Comparison of ENCODE assay signal across 8 cellular contexts in the genomic region with DNA sequence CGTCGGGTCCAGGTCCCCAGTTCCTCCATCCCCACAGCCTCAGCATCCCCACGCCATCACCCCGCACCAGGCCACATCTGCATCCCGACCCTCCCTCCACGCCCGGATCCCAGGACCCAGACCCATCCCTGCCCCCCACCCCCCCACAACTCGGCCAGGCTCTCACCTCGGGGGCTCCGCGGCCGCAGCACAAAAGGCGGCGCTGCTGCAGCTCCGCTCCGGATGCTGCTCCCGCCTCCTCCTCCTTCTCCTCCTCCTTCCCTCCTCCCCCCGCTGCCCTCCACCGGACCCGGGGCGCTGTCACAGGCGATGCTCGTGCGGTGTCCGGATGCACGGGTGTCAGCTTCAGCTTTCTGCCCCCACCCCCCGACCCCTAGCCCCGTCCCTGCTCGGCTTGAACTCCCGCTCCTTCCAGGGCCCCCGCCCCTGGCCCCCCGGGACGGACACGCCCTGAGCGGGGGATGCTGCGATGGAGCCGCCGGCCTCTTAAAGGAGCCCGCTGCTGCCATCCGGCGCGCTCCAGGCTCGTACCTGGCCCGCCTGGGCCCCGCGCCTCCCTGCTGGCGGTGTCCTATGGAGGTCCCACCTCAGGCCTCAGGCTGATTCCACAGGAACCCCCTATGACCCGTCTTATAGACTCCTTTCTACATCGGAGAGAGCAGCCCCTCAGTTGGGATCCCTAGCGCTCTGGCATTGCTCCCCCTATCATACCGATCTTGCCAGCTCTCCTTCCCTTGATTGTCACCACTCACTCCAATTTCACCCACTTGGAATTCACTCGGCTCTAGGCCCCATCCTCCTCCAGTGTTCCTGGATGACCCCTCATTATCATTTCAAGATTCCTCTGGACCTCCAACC. TPM values are rescaled to one million over a fixed set of nuclear protein-coding genes. Genes with fewer than 3 reads are reported as not detected.
DNase-seq lines count a peak whose midpoint lies in the region; ATAC-seq and TF ChIP-seq lines count a peak whose summit lies in the region.

A gene with protein sequence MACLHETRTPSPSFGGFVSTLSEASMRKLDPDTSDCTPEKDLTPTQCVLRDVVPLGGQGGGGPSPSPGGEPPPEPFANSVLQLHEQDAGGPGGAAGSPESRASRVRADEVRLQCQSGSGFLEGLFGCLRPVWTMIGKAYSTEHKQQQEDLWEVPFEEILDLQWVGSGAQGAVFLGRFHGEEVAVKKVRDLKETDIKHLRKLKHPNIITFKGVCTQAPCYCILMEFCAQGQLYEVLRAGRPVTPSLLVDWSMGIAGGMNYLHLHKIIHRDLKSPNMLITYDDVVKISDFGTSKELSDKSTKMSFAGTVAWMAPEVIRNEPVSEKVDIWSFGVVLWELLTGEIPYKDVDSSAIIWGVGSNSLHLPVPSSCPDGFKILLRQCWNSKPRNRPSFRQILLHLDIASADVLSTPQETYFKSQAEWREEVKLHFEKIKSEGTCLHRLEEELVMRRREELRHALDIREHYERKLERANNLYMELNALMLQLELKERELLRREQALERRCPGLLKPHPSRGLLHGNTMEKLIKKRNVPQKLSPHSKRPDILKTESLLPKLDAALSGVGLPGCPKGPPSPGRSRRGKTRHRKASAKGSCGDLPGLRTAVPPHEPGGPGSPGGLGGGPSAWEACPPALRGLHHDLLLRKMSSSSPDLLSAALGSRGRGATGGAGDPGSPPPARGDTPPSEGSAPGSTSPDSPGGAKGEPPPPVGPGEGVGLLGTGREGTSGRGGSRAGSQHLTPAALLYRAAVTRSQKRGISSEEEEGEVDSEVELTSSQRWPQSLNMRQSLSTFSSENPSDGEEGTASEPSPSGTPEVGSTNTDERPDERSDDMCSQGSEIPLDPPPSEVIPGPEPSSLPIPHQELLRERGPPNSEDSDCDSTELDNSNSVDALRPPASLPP (minus strand): TSS at position 198 of the 858 bp plus-strand sequence. CDS start 12,067 bp downstream, outside the sequence.

- peaks cover 7% of the 10 kb centered on the region for H3F3A ChIP-seq in GM23338 (replicated peaks; ENCODE audit: low read depth)

- peak within 1 kb of the TSS; percentile 97 for H3K27ac Mint-ChIP-seq in GM23338
- peak within 1 kb of the TSS; percentile 97 for H3K27ac Mint-ChIP-seq in activated naive CD8-positive, alpha-beta T cell

- H3K9me3 ChIP-seq in tibial artery: no peaks in the 10 kb centered on the region

- intact Hi-C loops in tibial artery (cut with DNase I; ENCODE audit: low total_unique reads): loop anchor here (2.0 kb wide), 1 partner anchor 47 kb away; a partner anchor contains a TSS

- DNase-seq in GM23338 (ENCODE audit: low spot score) (peak; percentile 86), glomerular visceral epithelial cell (ENCODE audit: extremely low spot score) (peak; percentile 58), omental fat pad (ENCODE audit: low spot score) (no peak), tibial artery (peak; percentile 80 to 90)

- H3K36me3 ChIP-seq in ACC112 (ENCODE audit: insufficient read depth, low read length) (peaks cover 5% of the 10 kb centered on the region; the same call in 1 of the 2 replicates), GM23338 (ENCODE audit: insufficient read depth) (no peaks in the 10 kb centered on the region; the same call in 1 of the 2 replicates), tibial artery (peaks cover 0 to 10% (median 0%) of the 10 kb centered on the region in 3 donors)

- TF ChIP-seq CTCF in GM23338 (conservative IDR thresholded peaks at IDR 0.05; ENCODE audit: low read depth in 2 of 2) (peak in 1 of 2 experiments; percentile 35; a peak in 2 of 4 replicates), omental fat pad (IDR thresholded peaks at IDR 0.05) (no peak), tibial artery (IDR thresholded peaks at IDR 0.05) (peak in 1 of 2 experiments; percentile 5)

- H3K36me3 Mint-ChIP-seq in GM23338 (ENCODE audit: low read depth): peaks cover 14% of the 10 kb centered on the region
- H3K36me3 Mint-ChIP-seq in activated naive CD8-positive, alpha-beta T cell: no peaks in the 10 kb centered on the region

- no peaks in the 10 kb centered on the region for H3K9me2 ChIP-seq in GM23338 (ENCODE audit: insufficient read depth)

- H3K79me2 ChIP-seq in ACC112 (ENCODE audit: control insufficient read depth, insufficient read depth, low read length, unreplicated experiment): peaks cover 48% of the 10 kb centered on the region
- H3K79me2 ChIP-seq in GM23338 (replicated peaks; ENCODE audit: insufficient read depth): peaks cover 29% of the 10 kb centered on the region

- TF ChIP-seq POLR2A in Raji (IDR thresholded peaks at IDR 0.05; ENCODE audit: insufficient read depth, low read depth, low read length): peak; percentile 54

- H3K27ac ChIP-seq in ACC112 (ENCODE audit: low read depth, low read length) (peak within 1 kb of the TSS; percentile 93), GM23338 (ENCODE audit: low read depth) (peak within 1 kb of the TSS; percentile 86), tibial artery (peak within 1 kb of the TSS; percentile 96 to 98)

- peak within 1 kb of the TSS; percentile 79 for H3K4me3 Mint-ChIP-seq in GM23338
- H3K4me3 Mint-ChIP-seq in activated naive CD8-positive, alpha-beta T cell: peak within 1 kb of the TSS; percentile 96

- H3K27me3 Mint-ChIP-seq in GM23338 (ENCODE audit: insufficient read depth, low read depth, poor library complexity): peaks cover 15% of the 10 kb centered on the region
- no peaks in the 10 kb centered on the region for H3K27me3 Mint-ChIP-seq in activated naive CD8-positive, alpha-beta T cell

- H4K20me1 ChIP-seq in GM23338 (replicated peaks; ENCODE audit: insufficient read depth): no peaks in the 10 kb centered on the region; the same call in 1 of the 2 replicates

- ATAC-seq in GM23338: peak; percentile 11
- no peak for ATAC-seq in omental fat pad (ENCODE audit: low FRiP score)
- no peak for ATAC-seq in HG02970 (IDR thresholded peaks at IDR 0.05; ENCODE audit: low FRiP score, unreplicated experiment)

- H2AFZ ChIP-seq in ACC112 (ENCODE audit: low read length, unreplicated experiment) (peak within 1 kb of the TSS; percentile 24), GM23338 (0 out of 2 replicates have a peak within 1 kb of the TSS, but pooled peaks have one; percentile 56)

- peaks cover 3% of the 10 kb centered on the region for H3K9me3 Mint-ChIP-seq in GM23338
- H3K9me3 Mint-ChIP-seq in activated naive CD8-positive, alpha-beta T cell (ENCODE audit: low read depth): no peaks in the 10 kb centered on the region

- peaks cover 48% of the 10 kb centered on the region for H3K4me1 Mint-ChIP-seq in GM23338
- H3K4me1 Mint-ChIP-seq in activated naive CD8-positive, alpha-beta T cell (ENCODE audit: low read depth): peaks cover 34% of the 10 kb centered on the region

- H3K27me3 ChIP-seq in ACC112 (ENCODE audit: insufficient read depth, low read length): no peaks in the 10 kb centered on the region
- no peaks in the 10 kb centered on the region for H3K27me3 ChIP-seq in GM23338 (ENCODE audit: insufficient read depth)
- H3K27me3 ChIP-seq in tibial artery: no peaks in the 10 kb centered on the region

- peak within 1 kb of the TSS; percentile 84 for H3K4me2 ChIP-seq in GM23338

- H3K4me1 ChIP-seq in ACC112 (ENCODE audit: control insufficient read depth, insufficient read depth, low read length, unreplicated experiment) (peaks cover 48% of the 10 kb centered on the region), GM23338 (ENCODE audit: insufficient read depth) (peaks cover 31% of the 10 kb centered on the region), tibial artery (peaks cover 0 to 43% (median 35%) of the 10 kb centered on the region in 4 donors)

- peak within 1 kb of the TSS; percentile 80 for H3K4me3 ChIP-seq in ACC112 (ENCODE audit: low read depth, low read length)
- H3K4me3 ChIP-seq in GM23338: peak within 1 kb of the TSS; percentile 58
- H3K4me3 ChIP-seq in tibial artery: peak within 1 kb of the TSS; percentile 70 to 76

TF ChIP-seq in GM23338, 12 proteins besides CTCF, POLR2A, EP300 and RAD21:
- no peak for TF ChIP-seq EZH2phosphoT487 (IDR thresholded peaks at IDR 0.05; ENCODE audit: unreplicated experiment)

RNA-seq across cellular contexts. Expression of the gene that starts here (rescaled TPM):
- 15.6 and 17.9 TPM in 2 replicates for total RNA-seq in GM23338 (2014; rRNA removed; shearing (Covaris generic))
- 6.6 and 7.9 TPM in 2 replicates for polyA plus RNA-seq in GM23338 (2016; fragmentation: Nextera tagmentation; extraction: Ambion mirVana)
- total RNA-seq in omental fat pad: 10 to 100 TPM in 3 of 4 donors, 1 to 10 TPM in 1; 5.5 to 35.9 (median 17.1) TPM
